ENCODE assay signal across 8 cellular contexts in genomic region chr1:120288166-120288565, GRCh38.
DNase-seq lines count a peak whose midpoint lies in the region; ATAC-seq, FAIRE-seq and TF ChIP-seq lines count a peak whose summit lies in the region.
"Not testable (repeated sequence)": the region's sequence is repeated elsewhere in the genome, so short reads cannot be mapped to it uniquely, and the experiment has no call there.

No MANE protein-coding gene starts in this region.

- TF ChIP-seq CTCF in GM23338 (conservative IDR thresholded peaks at IDR 0.05; ENCODE audit: low read depth in 2 of 2); activated CD8-positive, alpha-beta T cell treated with anti-CD3 and anti-CD28 coated beads for 36 hours (IDR thresholded peaks at IDR 0.05); foreskin keratinocyte (conservative IDR thresholded peaks at IDR 0.05); lung (IDR thresholded peaks at IDR 0.05; ENCODE audit: control extremely low read depth, extremely low read depth); pancreas (IDR thresholded peaks at IDR 0.05); thoracic aorta (IDR thresholded peaks at IDR 0.05): not testable (repeated sequence)

- H3K4me3 Mint-ChIP-seq in GM23338; activated CD8-positive, alpha-beta T cell treated with anti-CD3 and anti-CD28 coated beads for 36 hours; activated naive CD8-positive, alpha-beta T cell treated with anti-CD3 and anti-CD28 coated beads, Interleukin-2, amount 50 U/mL, for 24 hours: not testable (repeated sequence)

- not testable (repeated sequence) for H3K9me2 ChIP-seq in GM23338 (ENCODE audit: insufficient read depth)

- not testable (repeated sequence) for H3K27me3 ChIP-seq in GM23338 (ENCODE audit: insufficient read depth); foreskin keratinocyte; lung (ENCODE audit: control insufficient read depth, insufficient read depth); pancreas; thoracic aorta (replicated peaks; ENCODE audit: insufficient read depth)

- CTCF ChIA-PET in activated CD8-positive, alpha-beta T cell treated with anti-CD3 and anti-CD28 coated beads for 36 hours (lab: Charles Lee), result not testable (repeated sequence)

- POLR2A ChIA-PET in activated CD8-positive, alpha-beta T cell treated with anti-CD3 and anti-CD28 coated beads for 36 hours (lab: Charles Lee), result not testable (repeated sequence)

- no CpG with 5 or more reads among the region's 6 CpGs for WGBS in lung, 2 donors
- no CpG with 5 or more reads among the region's 6 CpGs for WGBS in pancreas, 2 donors

- not testable (repeated sequence) for H3F3A ChIP-seq in GM23338 (replicated peaks; ENCODE audit: low read depth)

- intact Hi-C loops in activated CD8-positive, alpha-beta T cell treated with anti-CD3 and anti-CD28 coated beads for 36 hours (cut with micrococcal nuclease); left ventricle myocardium superior (cut with micrococcal nuclease); pancreas (cut with DNase I): not testable (repeated sequence)

- not testable (repeated sequence) for H3K36me3 Mint-ChIP-seq in GM23338 (ENCODE audit: low read depth); activated CD8-positive, alpha-beta T cell treated with anti-CD3 and anti-CD28 coated beads for 36 hours (ENCODE audit: low read depth); activated naive CD8-positive, alpha-beta T cell treated with anti-CD3 and anti-CD28 coated beads, Interleukin-2, amount 50 U/mL, for 24 hours (ENCODE audit: low read depth)

- H3K36me3 ChIP-seq in GM23338 (ENCODE audit: insufficient read depth); lung (ENCODE audit: control insufficient read depth in 2 of 2, insufficient read depth in 2 of 2, low read length in 2 of 2); pancreas; thoracic aorta: not testable (repeated sequence)

- not testable (repeated sequence) for H3K4me2 ChIP-seq in GM23338

- not testable (repeated sequence) for H3K9me3 Mint-ChIP-seq in GM23338; activated CD8-positive, alpha-beta T cell treated with anti-CD3 and anti-CD28 coated beads for 36 hours; activated naive CD8-positive, alpha-beta T cell treated with anti-CD3 and anti-CD28 coated beads, Interleukin-2, amount 50 U/mL, for 24 hours

- H3K27ac ChIP-seq in GM23338 (ENCODE audit: low read depth); foreskin keratinocyte; lung (ENCODE audit: low read depth in 1 of 2, low read length in 1 of 2); pancreas; thoracic aorta: not testable (repeated sequence)

- H3K4me1 Mint-ChIP-seq in GM23338; activated CD8-positive, alpha-beta T cell treated with anti-CD3 and anti-CD28 coated beads for 36 hours (ENCODE audit: low read depth); activated naive CD8-positive, alpha-beta T cell treated with anti-CD3 and anti-CD28 coated beads, Interleukin-2, amount 50 U/mL, for 24 hours: not testable (repeated sequence)

- not testable (repeated sequence) for H3K27ac Mint-ChIP-seq in GM23338; activated CD8-positive, alpha-beta T cell treated with anti-CD3 and anti-CD28 coated beads for 36 hours; activated naive CD8-positive, alpha-beta T cell treated with anti-CD3 and anti-CD28 coated beads, Interleukin-2, amount 50 U/mL, for 24 hours

- ATAC-seq in GM23338, result peak; percentile 33; the same call in 2 of the 3 replicates
- ATAC-seq in activated CD8-positive, alpha-beta T cell treated with anti-CD3 and anti-CD28 coated beads for 36 hours, result peak; percentile 77
- peak; percentile 75 for ATAC-seq in activated naive CD8-positive, alpha-beta T cell treated with anti-CD3 and anti-CD28 coated beads, Interleukin-2, amount 50 U/mL, for 24 hours
- ATAC-seq in foreskin keratinocyte, result peak; percentile 92
- ATAC-seq in left ventricle myocardium superior, result peak; percentile 82
- ATAC-seq in lung (ENCODE audit: insufficient read depth, low FRiP score), result peak; percentile 39
- ATAC-seq in pancreas, result peak; percentile 58 to 88 (median 74)
- peak; percentile 47 for ATAC-seq in thoracic aorta (ENCODE audit: insufficient number of reproducible peaks, low FRiP score, low read depth)

- H3K27me3 Mint-ChIP-seq in GM23338 (ENCODE audit: insufficient read depth, low read depth, poor library complexity); activated CD8-positive, alpha-beta T cell treated with anti-CD3 and anti-CD28 coated beads for 36 hours; activated naive CD8-positive, alpha-beta T cell treated with anti-CD3 and anti-CD28 coated beads, Interleukin-2, amount 50 U/mL, for 24 hours: not testable (repeated sequence)

- not testable (repeated sequence) for H4K20me1 ChIP-seq in GM23338 (replicated peaks; ENCODE audit: insufficient read depth)

- not testable (repeated sequence) for H3K4me1 ChIP-seq in GM23338 (ENCODE audit: insufficient read depth); foreskin keratinocyte; lung (ENCODE audit: control insufficient read depth in 2 of 2, insufficient read depth in 2 of 2, low read length in 2 of 2); pancreas; thoracic aorta (ENCODE audit: control insufficient read depth in 1 of 2, low read depth in 2 of 2)

- FAIRE-seq in pancreas (lab: Jason Lieb, UNC), result not testable (repeated sequence)

- not testable (repeated sequence) for DNase-seq in GM23338 (ENCODE audit: low spot score); activated CD8-positive, alpha-beta T cell treated with anti-CD3 and anti-CD28 coated beads for 36 hours; activated naive CD8-positive, alpha-beta T cell treated with anti-CD3 and anti-CD28 coated beads, Interleukin-2, amount 50 U/mL, for 24 hours; foreskin keratinocyte; left ventricle myocardium superior; lung (ENCODE audit: low spot score); pancreas; thoracic aorta (ENCODE audit: low spot score)

- not testable (repeated sequence) for H2AFZ ChIP-seq in GM23338

- H3K9me3 ChIP-seq in lung (ENCODE audit: control insufficient read depth in 2 of 2, insufficient read depth in 1 of 2, low read length in 1 of 2); pancreas; thoracic aorta: not testable (repeated sequence)

- not testable (repeated sequence) for H3K79me2 ChIP-seq in GM23338 (replicated peaks; ENCODE audit: insufficient read depth)

- H3K4me3 ChIP-seq in GM23338, lung, pancreas, thoracic aorta: not testable (repeated sequence)

Comparison
In these comparisons a context has a peak if more than half of its experiments do, and no peak if none do; other contexts are left out.
1. ATAC-seq: peak in every context shown above with its lines; median percentile 92 in foreskin keratinocyte; 82 in left ventricle myocardium superior; 77 in activated CD8-positive, alpha-beta T cell treated with anti-CD3 and anti-CD28 coated beads for 36 hours; 75 in activated naive CD8-positive, alpha-beta T cell treated with anti-CD3 and anti-CD28 coated beads, Interleukin-2, amount 50 U/mL, for 24 hours; 74 in pancreas; 47 in thoracic aorta; 39 in lung; 33 in GM23338.